11 cellular contexts compared by ENCODE assay signal in genomic region chr2:131035112-131035825, GRCh38. TPM values are rescaled to one million over a fixed set of nuclear protein-coding genes. Genes with fewer than 3 reads are reported as not detected.
DNase-seq lines count a peak whose midpoint lies in the region; ATAC-seq, FAIRE-seq and TF ChIP-seq lines count a peak whose summit lies in the region.
"Had no signal": no experiment of that assay in that cellular context is flagged by ENCODE, and none has a peak within 500 bp of the region (broad histone marks: within the 10 kb centered on the region; RNA-seq: fewer than 3 reads in every experiment).

No MANE protein-coding gene starts in this region.

- H3K9me3 ChIP-seq in SJSA1 (replicated peaks): no peaks in the 10 kb centered on the region; the same call in 1 of the 2 replicates
- H3K9me3 ChIP-seq: neutrophil had no signal

- no peak overlapping the region for H3K9ac ChIP-seq in rectal smooth muscle tissue (ENCODE audit: low read length)

- peaks cover 20% of the 10 kb centered on the region for H3K4me1 ChIP-seq in SJSA1 (replicated peaks)
- H3K4me1 ChIP-seq in rectal smooth muscle tissue (ENCODE audit: control insufficient read depth, insufficient read depth, low read length): no peaks in the 10 kb centered on the region

- no peak for TF ChIP-seq CTCF in foreskin fibroblast (IDR thresholded peaks at IDR 0.05; ENCODE audit: low read depth, low read length)

- no peak for ATAC-seq in HG03571 (IDR thresholded peaks at IDR 0.05; ENCODE audit: unreplicated experiment)

- no peak for FAIRE-seq in GM12892 (lab: Jason Lieb, UNC)
- FAIRE-seq: H54 had no signal

- DNase-seq in COLO668 (lab: John Stamatoyannopoulos, UW; ENCODE audit: unreplicated experiment) (peak; percentile 21), SJSA1 (ENCODE audit: low read depth in 1 of 2, low spot score in 2 of 2) (peak in 1 of 2 experiments; percentile 41), foreskin fibroblast (no peak), T1000 (lab: John Stamatoyannopoulos, UW) (no peak), GM12892 (ENCODE audit: insufficient read length) (no peak)
- DNase-seq in stimulated activated CD4-positive, alpha-beta T cell treated with anti-CD3 and anti-CD28 coated beads, Interleukin-4, amount 100 ng/mL, for 24 hours: no peak
- DNase-seq: T-helper 2 cell had no signal

- H3K27ac ChIP-seq in SJSA1: no peak overlapping the region
- H3K27ac ChIP-seq in rectal smooth muscle tissue (ENCODE audit: low read depth, low read length): no peak overlapping the region
- H3K27ac ChIP-seq: neutrophil had no signal

- H3K27me3 ChIP-seq in SJSA1 (replicated peaks): no peaks in the 10 kb centered on the region
- H3K27me3 ChIP-seq in rectal smooth muscle tissue (ENCODE audit: control insufficient read depth, insufficient read depth, low read length): peaks cover 11% of the 10 kb centered on the region

- H3K4me3 ChIP-seq in SJSA1 (peak overlapping the region; percentile 42), foreskin fibroblast (ENCODE audit: low read depth in 1 of 2, low read length in 2 of 2) (peak overlapping the region; percentile 39 to 40), rectal smooth muscle tissue (ENCODE audit: low read length) (peak overlapping the region; percentile 64)

- no peak for TF ChIP-seq POLR2A in GM12892 (IDR thresholded peaks at IDR 0.05; ENCODE audit: low read depth, low read length)

- no peaks in the 10 kb centered on the region for H3K36me3 ChIP-seq in SJSA1
- no peaks in the 10 kb centered on the region for H3K36me3 ChIP-seq in rectal smooth muscle tissue (ENCODE audit: control insufficient read depth, insufficient read depth, low read length)
- H3K36me3 ChIP-seq: neutrophil had no signal

RNA-seq across cellular contexts. Expression of gene FAM168B, which starts 58.0 kb away (rescaled TPM):
- 119 and 138 TPM in 2 replicates for total RNA-seq in SJSA1 (2014; rRNA removed; shearing (Covaris generic))
- 37.6 TPM for polyA plus RNA-seq in GM12892 (2012; ENCODE audit: missing spikeins)
